Comparison of ENCODE assay signal across 9 cellular contexts in genomic region chr5:139104577-139105271, GRCh38.
A peak's percentile ranks its signal among the peaks of the same experiment; 100 is the strongest.
DNase-seq lines count a peak whose midpoint lies in the region; ATAC-seq and TF ChIP-seq lines count a peak whose summit lies in the region.
"Had no signal": no experiment of that assay in that cellular context is flagged by ENCODE, and none has a peak within 500 bp of the region (broad histone marks: within the 10 kb centered on the region; RNA-seq: fewer than 3 reads in every experiment).

No MANE protein-coding gene starts in this region.

- no peaks in the 10 kb centered on the region for H3K9me3 Mint-ChIP-seq in activated naive CD4-positive, alpha-beta T cell treated with anti-CD3 and anti-CD28 coated beads, Interleukin-2, amount 50 U/mL, for 72 hours

- no peak overlapping the region for H3K27ac Mint-ChIP-seq in activated naive CD4-positive, alpha-beta T cell treated with anti-CD3 and anti-CD28 coated beads, Interleukin-2, amount 50 U/mL, for 72 hours

- intact Hi-C loops in left ventricle myocardium superior (cut with micrococcal nuclease): no loop called here
- intact Hi-C loops in sigmoid colon (cut with DNase I): loop anchor here (5.0 kb wide), 1 partner anchor 93 kb away; the partner anchor contains the start of gene SIL1

- peak overlapping the region in 1 of 4 donors; percentile 0 for H3K4me3 ChIP-seq in sigmoid colon
- H3K4me3 ChIP-seq: GM12878 had no signal

- H3K9me3 ChIP-seq in sigmoid colon: no peaks in the 10 kb centered on the region

- no peak for TF ChIP-seq CTCF in sigmoid colon (IDR thresholded peaks at IDR 0.05)

- no peaks in the 10 kb centered on the region for H3K36me3 Mint-ChIP-seq in activated naive CD4-positive, alpha-beta T cell treated with anti-CD3 and anti-CD28 coated beads, Interleukin-2, amount 50 U/mL, for 72 hours

- TF ChIP-seq POLR2A in sigmoid colon (IDR thresholded peaks at IDR 0.05): no peak

- in situ Hi-C loops in G401 (cut with HindIII; ENCODE audit: low sequenced_read_pairs): no loop called here

- ATAC-seq in left ventricle myocardium superior: peak; percentile 92
- ATAC-seq in activated naive CD4-positive, alpha-beta T cell treated with anti-CD3 and anti-CD28 coated beads, Interleukin-2, amount 50 U/mL, for 72 hours: no peak
- ATAC-seq: GM12878 had no signal

- peak overlapping the region; percentile 72 to 88 (median 84) for H3K27ac ChIP-seq in sigmoid colon

- WGBS in sigmoid colon, 2 donors: 76 to 83% methylated on average over 10 of the region's 10 CpGs

- no peak for TF ChIP-seq EP300 in sigmoid colon (IDR thresholded peaks at IDR 0.05)

- DNase-seq in G401 (ENCODE audit: low spot score): peak; percentile 95
- peak in 38 of 56 donors; percentile 16 to 81 (median 46) for DNase-seq in amygdala (lab: John Stamatoyannopoulos, UW)
- DNase-seq in left ventricle myocardium superior: peak; percentile 67
- DNase-seq in sigmoid colon: peak; percentile 90
- no peak for DNase-seq in T1000 (lab: John Stamatoyannopoulos, UW)
- DNase-seq in activated naive CD4-positive, alpha-beta T cell treated with anti-CD3 and anti-CD28 coated beads, Interleukin-2, amount 50 U/mL, for 72 hours (ENCODE audit: low spot score in 2 of 2): no peak
- no peak for DNase-seq in activated T-cell treated with anti-CD3 and anti-CD28 coated beads for 4 hours
- DNase-seq in COR-L47 (lab: John Stamatoyannopoulos, UW): no peak

- H3K36me3 ChIP-seq in sigmoid colon: no peaks in the 10 kb centered on the region

- peaks cover 0 to 55% (median 48%) of the 10 kb centered on the region in 4 donors for H3K4me1 ChIP-seq in sigmoid colon

- no peaks in the 10 kb centered on the region for H3K27me3 ChIP-seq in sigmoid colon

Comparison
In these comparisons a context has a peak if more than half of its experiments do, and no peak if none do; other contexts are left out.
1. DNase-seq: peak in G401 (single experiment), amygdala (38 of 56), left ventricle myocardium superior (single experiment) and sigmoid colon (single experiment); none in T1000 (single experiment), activated naive CD4-positive, alpha-beta T cell treated with anti-CD3 and anti-CD28 coated beads, Interleukin-2, amount 50 U/mL, for 72 hours (0 of 2), activated T-cell treated with anti-CD3 and anti-CD28 coated beads for 4 hours (single experiment) and COR-L47 (single experiment).